8 cellular contexts compared by ENCODE assay signal in genomic region chr10:26238378-26238777, GRCh38. TPM values are rescaled to one million over a fixed set of nuclear protein-coding genes. Genes with fewer than 3 reads are reported as not detected.
"Had no signal": no experiment of that assay in that cellular context is flagged by ENCODE, and none has a peak within 500 bp of the region (broad histone marks: within the 10 kb centered on the region; RNA-seq: fewer than 3 reads in every experiment).

No MANE protein-coding gene starts in this region.

- H3K36me3 Mint-ChIP-seq: IgD-negative memory B cell had no signal

- DNase-seq: IMR-90, KBM-7, KG1 had no signal

- H3K4me1 Mint-ChIP-seq: IgD-negative memory B cell had no signal

- H3K27ac Mint-ChIP-seq: IgD-negative memory B cell had no signal

- ATAC-seq: HepG2, K562 had no signal

- H3K4me3 Mint-ChIP-seq: IgD-negative memory B cell had no signal

RNA-seq across cellular contexts. Expression of gene GAD2, which starts 21.8 kb away (rescaled TPM):
- total RNA-seq: HepG2, HT-29, HT1080, IMR-90, K562 had no signal
